ENCODE assay signal across 8 cellular contexts in the genomic region with DNA sequence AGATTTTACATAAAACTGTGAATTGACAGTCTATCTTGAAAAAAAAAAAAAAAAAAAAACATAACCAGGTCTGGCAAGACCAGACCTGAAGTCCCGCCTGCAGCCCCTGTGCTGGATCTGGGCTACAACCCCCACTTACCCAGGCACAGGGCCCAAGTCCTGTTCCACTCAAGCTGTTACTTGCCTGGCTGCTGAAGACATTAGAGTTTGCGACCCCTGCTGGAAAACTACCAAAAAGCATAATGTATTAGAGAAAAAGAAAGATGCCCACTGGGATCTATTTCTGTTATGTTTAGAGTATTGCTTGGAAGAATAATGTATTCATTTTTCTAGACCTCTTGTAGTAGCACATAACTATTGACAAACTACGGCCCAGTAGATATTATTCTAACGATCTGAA. TPM values are rescaled to one million over a fixed set of nuclear protein-coding genes. Genes with fewer than 3 reads are reported as not detected.
DNase-seq lines count a peak whose midpoint lies in the region; ATAC-seq and TF ChIP-seq lines count a peak whose summit lies in the region.

No MANE protein-coding gene starts in this region.

- H3K36me3 ChIP-seq in breast epithelium, result no peaks in the 10 kb centered on the region
- H3K36me3 ChIP-seq in naive thymus-derived CD4-positive, alpha-beta T cell (ENCODE audit: control insufficient read depth in 2 of 3, insufficient read depth in 3 of 3, low read length in 3 of 3), result no peaks in the 10 kb centered on the region

- no peaks in the 10 kb centered on the region for H3K4me1 ChIP-seq in breast epithelium
- H3K4me1 ChIP-seq in naive thymus-derived CD4-positive, alpha-beta T cell (ENCODE audit: control insufficient read depth in 2 of 2, insufficient read depth in 2 of 2, low read length in 2 of 2), result peaks cover 0 to 8% of the 10 kb centered on the region in 2 donors

- H3K27me3 Mint-ChIP-seq in naive thymus-derived CD4-positive, alpha-beta T cell, result peaks cover 18 to 33% (median 23%) of the 10 kb centered on the region in 5 donors

- POLR2A ChIA-PET in naive thymus-derived CD4-positive, alpha-beta T cell (lab: Charles Lee), result no interaction called here

- no peaks in the 10 kb centered on the region for H3K27me3 ChIP-seq in breast epithelium
- no peaks in the 10 kb centered on the region for H3K27me3 ChIP-seq in naive thymus-derived CD4-positive, alpha-beta T cell (ENCODE audit: control insufficient read depth in 2 of 2, insufficient read depth in 2 of 2, low read length in 2 of 2)

- no peak overlapping the region for H3K27ac Mint-ChIP-seq in naive thymus-derived CD4-positive, alpha-beta T cell

- H3K27ac ChIP-seq in breast epithelium, result peak overlapping the region; percentile 10 to 48
- H3K27ac ChIP-seq in naive thymus-derived CD4-positive, alpha-beta T cell (ENCODE audit: low read depth, low read length), result no peak overlapping the region

- TF ChIP-seq POLR2A in breast epithelium (IDR thresholded peaks at IDR 0.05), result no peak

- in situ Hi-C loops in GM13977 (cut with MboI; ENCODE audit: low pct_unique_long_range_greater_than_20kb, low sequenced_read_pairs, unreplicated experiment), result loop anchor here (10.0 to 25.0 kb wide), 2 partner anchors 687 to 839 kb away; no protein-coding TSS in a partner anchor

- no peak overlapping the region for H3K4me3 Mint-ChIP-seq in naive thymus-derived CD4-positive, alpha-beta T cell

- H3K9me3 Mint-ChIP-seq in naive thymus-derived CD4-positive, alpha-beta T cell, result no peaks in the 10 kb centered on the region

- CTCF ChIA-PET in naive thymus-derived CD4-positive, alpha-beta T cell (lab: Charles Lee), result interaction anchor here (0.6 to 2.1 kb wide), 7 partner anchors 11 to 872 kb away, joined by 3 to 10 read pairs (median 4); no protein-coding TSS in a partner anchor

- TF ChIP-seq CTCF in GM13977 (IDR thresholded peaks at IDR 0.05; ENCODE audit: extremely low read depth, insufficient read depth, missing control alignments) (peak; percentile 63), breast epithelium (IDR thresholded peaks at IDR 0.05) (no peak)

- no peaks in the 10 kb centered on the region for H3K9me3 ChIP-seq in breast epithelium
- no peaks in the 10 kb centered on the region for H3K9me3 ChIP-seq in naive thymus-derived CD4-positive, alpha-beta T cell (ENCODE audit: control insufficient read depth in 2 of 3, low read length in 3 of 3)

- no peak overlapping the region for H3K4me3 ChIP-seq in breast epithelium
- no peak overlapping the region for H3K4me3 ChIP-seq in naive thymus-derived CD4-positive, alpha-beta T cell (ENCODE audit: low read length)

- H3K36me3 Mint-ChIP-seq in naive thymus-derived CD4-positive, alpha-beta T cell, result no peaks in the 10 kb centered on the region

- peak; percentile 41 for DNase-seq in CD1c-positive myeloid dendritic cell (ENCODE audit: extremely low spot score)
- peak; percentile 63 for DNase-seq in GM13977 (ENCODE audit: low spot score)
- DNase-seq in NCI-H1105 treated with DMSO at 0.1 percent for 48 hours (lab: John Stamatoyannopoulos, UW), result peak; percentile 38
- peak in 1 of 2 donors; percentile 60 for DNase-seq in breast epithelium (ENCODE audit: low spot score in 2 of 2)
- peak in 4 of 9 donors; percentile 13 to 49 (median 31) for DNase-seq in naive thymus-derived CD4-positive, alpha-beta T cell
- no peak for DNase-seq in NCI-H128 (lab: John Stamatoyannopoulos, UW; ENCODE audit: unreplicated experiment)
- DNase-seq in SHP77 (lab: John Stamatoyannopoulos, UW), result no peak

- H3K4me1 Mint-ChIP-seq in naive thymus-derived CD4-positive, alpha-beta T cell, result peaks cover 7 to 16% (median 14%) of the 10 kb centered on the region in 7 donors

- intact Hi-C loops in breast epithelium (cut with DNase I; ENCODE audit: low total_unique reads), result no loop called here
- intact Hi-C loops in naive thymus-derived CD4-positive, alpha-beta T cell (cut with micrococcal nuclease), result loop anchor here (1.0 to 10.0 kb wide), 5 partner anchors 802 to 1211 kb away; no protein-coding TSS in a partner anchor

- peak; percentile 41 for ATAC-seq in naive thymus-derived CD4-positive, alpha-beta T cell
- ATAC-seq in HG03135 (IDR thresholded peaks at IDR 0.05; ENCODE audit: unreplicated experiment), result no peak

RNA-seq across cellular contexts. Expression of a gene that starts 4.7 kb away (rescaled TPM):
- 1 to 10 TPM; 1.6 to 3.8 (median 3.6) TPM for total RNA-seq in breast epithelium
- under 1 TPM in 4 of 5 experiments, not detected in 1; 0.32 to 0.95 (median 0.63) TPM for total RNA-seq in naive thymus-derived CD4-positive, alpha-beta T cell
- not detected for polyA plus RNA-seq in naive thymus-derived CD4-positive, alpha-beta T cell

Comparison
In these comparisons a context has a peak if more than half of its experiments do, and no peak if none do; other contexts are left out.
1. DNase-seq: peak in CD1c-positive myeloid dendritic cell (single experiment), GM13977 (single experiment) and NCI-H1105 treated with DMSO at 0.1 percent for 48 hours (single experiment); none in NCI-H128 (single experiment) and SHP77 (0 of 2).